ENCODE assay signal across 18 cellular contexts in genomic region chr13:35718084-35718483, GRCh38.
"Had no signal": no experiment of that assay in that cellular context is flagged by ENCODE, and none has a peak within 500 bp of the region (broad histone marks: within the 10 kb centered on the region; RNA-seq: fewer than 3 reads in every experiment).

No MANE protein-coding gene starts in this region.

- H3K27me3 ChIP-seq: cardiac muscle cell, right atrium auricular region, thyroid gland, uterus had no signal

- H3K4me2 ChIP-seq: smooth muscle cell had no signal

- DNase-seq: activated CD4-positive, alpha-beta T cell treated with anti-CD3 and anti-CD28 coated beads for 48 hours; activated CD8-positive, alpha-beta T cell treated with anti-CD3 and anti-CD28 coated beads, Interleukin-2, amount 10 ng/mL, durations not matched to agents 7 days and 5 days; activated naive CD4-positive, alpha-beta T cell treated with anti-CD3 and anti-CD28 coated beads for 36 hours; effector CD8-positive, alpha-beta T cell; glutamatergic neuron; immature natural killer cell; left cardiac atrium; lower lobe of right lung; naive thymus-derived CD8-positive, alpha-beta T cell; T-helper 9 cell; thyroid gland; uterus had no signal

- H3K9me3 ChIP-seq: lower lobe of right lung, neutrophil, right atrium auricular region, thyroid gland, uterus had no signal

- ATAC-seq: activated CD8-positive, alpha-beta T cell treated with anti-CD3 and anti-CD28 coated beads, Interleukin-2, amount 10 ng/mL, durations not matched to agents 7 days and 5 days; left cardiac atrium; lower lobe of right lung; naive thymus-derived CD8-positive, alpha-beta T cell had no signal

- H3K4me1 ChIP-seq: uterus had no signal

- H3K4me3 ChIP-seq: cardiac muscle cell, coronary artery, lower lobe of right lung, right atrium auricular region, smooth muscle cell, thyroid gland, uterus had no signal

- H3K36me3 ChIP-seq: cardiac muscle cell, lower lobe of right lung, neutrophil, right atrium auricular region, thyroid gland, uterus had no signal

- H3K27ac ChIP-seq: cardiac muscle cell, coronary artery, epithelial cell of prostate, lower lobe of right lung, neutrophil, right atrium auricular region, thyroid gland, uterus had no signal
